8 cellular contexts compared by ENCODE assay signal in the genomic region with DNA sequence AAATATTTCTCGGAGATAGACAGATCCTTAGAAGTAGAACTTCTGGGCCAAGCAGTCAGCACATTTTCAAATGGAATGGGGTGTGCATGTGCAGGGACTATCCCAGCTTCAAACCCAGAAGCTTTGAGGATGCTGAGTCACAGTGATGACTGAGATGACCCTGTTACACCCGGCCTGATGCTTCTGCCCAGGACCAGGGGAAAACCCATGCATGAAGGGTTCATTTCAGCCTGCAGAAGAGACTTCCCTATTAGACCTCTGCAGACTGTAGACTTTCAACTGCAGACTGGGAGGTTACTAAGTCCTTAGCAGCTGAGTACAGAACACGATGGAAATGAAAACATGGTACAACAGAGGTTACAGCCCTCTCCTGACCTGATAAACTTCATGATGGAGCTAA. TPM values are rescaled to one million over a fixed set of nuclear protein-coding genes. Genes with fewer than 3 reads are reported as not detected.
A peak's percentile ranks its signal among the peaks of the same experiment; 100 is the strongest.
DNase-seq lines count a peak whose midpoint lies in the region; ATAC-seq and TF ChIP-seq lines count a peak whose summit lies in the region.

No MANE protein-coding gene starts in this region.

- intact Hi-C loops in Right ventricle myocardium inferior (cut with DNase I) = no loop called here

- no peak overlapping the region for H3K27ac ChIP-seq in brain microvascular endothelial cell

- DNase-seq in GM10248 (ENCODE audit: extremely low spot score) = peak; percentile 75
- DNase-seq in brain microvascular endothelial cell = peak; percentile 64
- peak; percentile 67 for DNase-seq in stimulated activated naive B cell treated with anti-CD40 and anti-IgM and Interleukin-4, amounts not matched to agents 10 μg/mL and 1 μg/mL and 100 μg/mL, for 72 hours
- no peak for DNase-seq in Right ventricle myocardium inferior (ENCODE audit: missing footprints)
- no peak for DNase-seq in BE2C
- DNase-seq in NCI-H187 (lab: John Stamatoyannopoulos, UW) = no peak

- POLR2A ChIA-PET in GM10248 (lab: Yijun Ruan, JAX) = no interaction called here

- CTCF ChIA-PET in GM10248 (lab: Yijun Ruan, JAX) = interaction anchor here (1.2 to 3.0 kb wide), 3 partner anchors 40 to 78 kb away, joined by 3 to 11 read pairs (median 3); no protein-coding TSS in a partner anchor

- H3K36me3 Mint-ChIP-seq in stimulated activated naive B cell treated with anti-CD40 and anti-IgM and Interleukin-4, amounts not matched to agents 10 μg/mL and 1 μg/mL and 100 μg/mL, for 72 hours = no peaks in the 10 kb centered on the region

- H3K4me1 ChIP-seq in BE2C = peaks cover 5% of the 10 kb centered on the region

- TF ChIP-seq CTCF in GM10248 (IDR thresholded peaks at IDR 0.05; ENCODE audit: control extremely low read depth, extremely low read depth, low read depth, missing control alignments) = no peak
- TF ChIP-seq CTCF in brain microvascular endothelial cell (IDR thresholded peaks at IDR 0.05; ENCODE audit: low read depth, low read length, missing control alignments) = no peak
- TF ChIP-seq CTCF in BE2C (IDR thresholded peaks at IDR 0.05; ENCODE audit: low read depth, low read length) = no peak

- peaks cover 13 to 21% of the 10 kb centered on the region in 2 donors for H3K4me1 Mint-ChIP-seq in stimulated activated naive B cell treated with anti-CD40 and anti-IgM and Interleukin-4, amounts not matched to agents 10 μg/mL and 1 μg/mL and 100 μg/mL, for 72 hours

- in situ Hi-C loops in brain microvascular endothelial cell (cut with HindIII; ENCODE audit: low pct_ligation_motif_present, low sequenced_read_pairs) = no loop called here

- peak overlapping the region; percentile 69 for H3K27ac Mint-ChIP-seq in stimulated activated naive B cell treated with anti-CD40 and anti-IgM and Interleukin-4, amounts not matched to agents 10 μg/mL and 1 μg/mL and 100 μg/mL, for 72 hours

- H3K27me3 ChIP-seq in brain microvascular endothelial cell (replicated peaks) = no peaks in the 10 kb centered on the region
- no peaks in the 10 kb centered on the region for H3K27me3 ChIP-seq in BE2C

- peak overlapping the region in 1 of 2 donors; percentile 28 for H3K4me3 Mint-ChIP-seq in stimulated activated naive B cell treated with anti-CD40 and anti-IgM and Interleukin-4, amounts not matched to agents 10 μg/mL and 1 μg/mL and 100 μg/mL, for 72 hours

- peak; percentile 91 for ATAC-seq in GM21381 (IDR thresholded peaks at IDR 0.05; ENCODE audit: unreplicated experiment)
- peak; percentile 84 for ATAC-seq in HG03565 (IDR thresholded peaks at IDR 0.05; ENCODE audit: unreplicated experiment)
- ATAC-seq in stimulated activated naive B cell treated with anti-CD40 and anti-IgM and Interleukin-4, amounts not matched to agents 10 μg/mL and 1 μg/mL and 100 μg/mL, for 72 hours (replicated peaks) = peak; percentile 100
- ATAC-seq in Right ventricle myocardium inferior = no peak

- H3K27me3 Mint-ChIP-seq in stimulated activated naive B cell treated with anti-CD40 and anti-IgM and Interleukin-4, amounts not matched to agents 10 μg/mL and 1 μg/mL and 100 μg/mL, for 72 hours = peaks cover 35 to 50% of the 10 kb centered on the region in 2 donors

- H3K4me3 ChIP-seq in brain microvascular endothelial cell (ENCODE audit: low read depth, low read length) (no peak overlapping the region), BE2C (ENCODE audit: low read depth, low read length) (no peak overlapping the region)

- no peaks in the 10 kb centered on the region for H3K9me3 ChIP-seq in BE2C

- peaks cover 0 to 3% of the 10 kb centered on the region in 2 donors for H3K9me3 Mint-ChIP-seq in stimulated activated naive B cell treated with anti-CD40 and anti-IgM and Interleukin-4, amounts not matched to agents 10 μg/mL and 1 μg/mL and 100 μg/mL, for 72 hours

- H3K36me3 ChIP-seq in brain microvascular endothelial cell (replicated peaks) (no peaks in the 10 kb centered on the region), BE2C (no peaks in the 10 kb centered on the region)

RNA-seq across cellular contexts. Expression of a gene that starts 3.6 kb away (rescaled TPM):
- not detected for total RNA-seq in Right ventricle myocardium inferior
- not detected for polyA plus RNA-seq in BE2C (2012; ENCODE audit: insufficient read depth, insufficient read length, low read depth)

RNA-seq across cellular contexts. Expression of a gene that starts 50.6 kb away (rescaled TPM):
- total RNA-seq in Right ventricle myocardium inferior = 33.4 TPM
- 1.3 TPM for polyA plus RNA-seq in BE2C (2012; ENCODE audit: insufficient read depth, insufficient read length, low read depth)

Comparison
In these comparisons a context has a peak if more than half of its experiments do, and no peak if none do; other contexts are left out.
1. DNase-seq: peak in GM10248 (single experiment), brain microvascular endothelial cell (single experiment) and stimulated activated naive B cell treated with anti-CD40 and anti-IgM and Interleukin-4, amounts not matched to agents 10 μg/mL and 1 μg/mL and 100 μg/mL, for 72 hours (single experiment); none in Right ventricle myocardium inferior (single experiment), BE2C (single experiment) and NCI-H187 (0 of 2).